ENCODE assay signal across 15 cellular contexts in the genomic region with DNA sequence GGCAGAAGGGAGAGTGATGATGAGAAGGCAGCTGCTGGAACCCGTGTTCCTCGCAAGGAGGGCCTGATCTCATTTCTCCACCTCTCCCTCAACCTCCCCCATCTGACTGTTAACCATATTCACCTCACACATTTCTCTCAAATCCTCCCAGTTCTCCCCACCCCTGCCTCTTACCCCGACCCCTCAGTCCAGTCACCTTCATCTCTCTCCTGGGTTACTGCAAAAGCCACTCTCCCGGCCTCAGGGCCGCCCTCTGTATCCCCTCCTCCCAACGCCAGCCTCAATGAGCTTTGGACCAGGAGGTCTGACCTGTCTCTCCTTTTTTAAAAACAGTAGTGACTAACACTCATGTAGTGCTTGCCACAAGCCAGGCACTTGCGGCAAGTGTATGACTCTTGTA. TPM values are rescaled to one million over a fixed set of nuclear protein-coding genes. Genes with fewer than 3 reads are reported as not detected.
DNase-seq lines count a peak whose midpoint lies in the region; ATAC-seq and TF ChIP-seq lines count a peak whose summit lies in the region.
"Had no signal": no experiment of that assay in that cellular context is flagged by ENCODE, and none has a peak within 500 bp of the region (broad histone marks: within the 10 kb centered on the region; RNA-seq: fewer than 3 reads in every experiment).

No MANE protein-coding gene starts in this region.

- H3K36me3 ChIP-seq in spleen: no peaks in the 10 kb centered on the region
- H3K36me3 ChIP-seq: BLaER1 treated with 17β-estradiol and CSF1 and Interleukin-3, amounts not matched to agents 10 nM and 100 nM had no signal

- H3K4me1 Mint-ChIP-seq in WTC11: 0 out of 2 replicates have a peak, but pooled peaks cover 2% of the 10 kb centered on the region
- H3K4me1 Mint-ChIP-seq in activated T-helper 2 cell treated with anti-CD3 and anti-CD28 coated beads, Interferon-gamma antibody, Interleukin-2, Interleukin-4, amounts not matched to agents 10 μg/mL and 5 μg/mL and 100 μg/mL, durations not matched to agents 14 hours and 24 hours and 36 hours (ENCODE audit: low read depth): no peaks in the 10 kb centered on the region
- H3K4me1 Mint-ChIP-seq: B cell had no signal

- POLR2A ChIA-PET in WTC11 (lab: Charles Lee): no interaction called here

- CTCF ChIA-PET in WTC11 (lab: Charles Lee): interaction anchor here (1.5 kb wide), 1 partner anchor 30 kb away, joined by 5 read pairs; no protein-coding TSS in a partner anchor

- ATAC-seq in WTC11: no peak
- ATAC-seq: CD8-positive, alpha-beta T cell; GM12878 had no signal

- peak; percentile 39 for DNase-seq in activated effector memory CD4-positive, alpha-beta T cell treated with anti-CD3 and anti-CD28 coated beads, Interleukin-2, amount 50 U/mL, for 16 hours
- DNase-seq in activated effector memory CD4-positive, alpha-beta T cell treated with Interleukin-2 at 50 U/mL for 16 hours: no peak
- DNase-seq in coronary artery (ENCODE audit: low spot score) (peak; percentile 54), mesenteric fat pad (ENCODE audit: low spot score) (peak; percentile 57), spleen (peak; percentile 32), WTC11 (ENCODE audit: low spot score) (no peak)
- no peak for DNase-seq in activated T-helper 2 cell treated with anti-CD3 and anti-CD28 coated beads, Interferon-gamma antibody, Interleukin-2, Interleukin-4, amounts not matched to agents 10 μg/mL and 5 μg/mL and 100 μg/mL, durations not matched to agents 14 hours and 24 hours and 36 hours (ENCODE audit: low spot score)
- DNase-seq: Calu3, DMS79 treated with DMSO at 0.1 percent for 48 hours, HCEC 1CT had no signal

- no peak overlapping the region for H3K27ac Mint-ChIP-seq in WTC11
- H3K27ac Mint-ChIP-seq in activated T-helper 2 cell treated with anti-CD3 and anti-CD28 coated beads, Interferon-gamma antibody, Interleukin-2, Interleukin-4, amounts not matched to agents 10 μg/mL and 5 μg/mL and 100 μg/mL, durations not matched to agents 14 hours and 24 hours and 36 hours: no peak overlapping the region
- H3K27ac Mint-ChIP-seq: B cell; CD8-positive, alpha-beta T cell had no signal

- H3K4me3 Mint-ChIP-seq in WTC11: no peak overlapping the region
- H3K4me3 Mint-ChIP-seq in activated T-helper 2 cell treated with anti-CD3 and anti-CD28 coated beads, Interferon-gamma antibody, Interleukin-2, Interleukin-4, amounts not matched to agents 10 μg/mL and 5 μg/mL and 100 μg/mL, durations not matched to agents 14 hours and 24 hours and 36 hours (ENCODE audit: low read depth): no peak overlapping the region
- H3K4me3 Mint-ChIP-seq: B cell; CD8-positive, alpha-beta T cell had no signal

- H3K27me3 Mint-ChIP-seq in WTC11 (ENCODE audit: low read depth): no peaks in the 10 kb centered on the region
- no peaks in the 10 kb centered on the region for H3K27me3 Mint-ChIP-seq in activated T-helper 2 cell treated with anti-CD3 and anti-CD28 coated beads, Interferon-gamma antibody, Interleukin-2, Interleukin-4, amounts not matched to agents 10 μg/mL and 5 μg/mL and 100 μg/mL, durations not matched to agents 14 hours and 24 hours and 36 hours (ENCODE audit: low read depth)

- peaks cover 0 to 5% (median 0%) of the 10 kb centered on the region in 7 donors for H3K27me3 ChIP-seq in spleen (replicated peaks in 1 of 7)
- H3K27me3 ChIP-seq: BLaER1 treated with 17β-estradiol and CSF1 and Interleukin-3, amounts not matched to agents 10 nM and 100 nM had no signal

- no peaks in the 10 kb centered on the region for H3K9me3 Mint-ChIP-seq in WTC11
- H3K9me3 Mint-ChIP-seq in activated T-helper 2 cell treated with anti-CD3 and anti-CD28 coated beads, Interferon-gamma antibody, Interleukin-2, Interleukin-4, amounts not matched to agents 10 μg/mL and 5 μg/mL and 100 μg/mL, durations not matched to agents 14 hours and 24 hours and 36 hours: no peaks in the 10 kb centered on the region
- H3K9me3 Mint-ChIP-seq: CD8-positive, alpha-beta T cell had no signal

- no peak for TF ChIP-seq POLR2A in spleen (IDR thresholded peaks at IDR 0.05)

- intact Hi-C loops in spleen (cut with DNase I; ENCODE audit: low total_unique reads): no loop called here
- intact Hi-C loops in activated T-helper 2 cell treated with anti-CD3 and anti-CD28 coated beads, Interferon-gamma antibody, Interleukin-2, Interleukin-4, amounts not matched to agents 10 μg/mL and 5 μg/mL and 100 μg/mL, durations not matched to agents 14 hours and 24 hours and 36 hours (cut with micrococcal nuclease): no loop called here

- no peak overlapping the region for H3K27ac ChIP-seq in coronary artery
- no peak overlapping the region for H3K27ac ChIP-seq in spleen
- H3K27ac ChIP-seq: BLaER1 treated with 17β-estradiol and CSF1 and Interleukin-3, amounts not matched to agents 10 nM and 100 nM had no signal

- H3K4me1 ChIP-seq in spleen: peaks cover 0 to 9% (median 0%) of the 10 kb centered on the region in 6 donors
- H3K4me1 ChIP-seq: BLaER1 treated with 17β-estradiol and CSF1 and Interleukin-3, amounts not matched to agents 10 nM and 100 nM had no signal

- H3K9me3 ChIP-seq in spleen: no peaks in the 10 kb centered on the region
- H3K9me3 ChIP-seq: BLaER1 treated with 17β-estradiol and CSF1 and Interleukin-3, amounts not matched to agents 10 nM and 100 nM had no signal

- 82 to 93% (median 91%) methylated on average over 7 of the region's 7 CpGs for WGBS in spleen, 5 donors

- H3K4me3 ChIP-seq in coronary artery (no peak overlapping the region), spleen (no peak overlapping the region)
- H3K4me3 ChIP-seq: BLaER1 treated with 17β-estradiol and CSF1 and Interleukin-3, amounts not matched to agents 10 nM and 100 nM; GM12878 had no signal

- TF ChIP-seq CTCF in coronary artery (IDR thresholded peaks at IDR 0.05): no peak
- no peak for TF ChIP-seq CTCF in spleen (IDR thresholded peaks at IDR 0.05 in 8 of 11, conservative IDR thresholded peaks at IDR 0.05 in 3 of 11)
- no peak for TF ChIP-seq CTCF in WTC11 (IDR thresholded peaks at IDR 0.05)

- H3K36me3 Mint-ChIP-seq in WTC11: no peaks in the 10 kb centered on the region
- no peaks in the 10 kb centered on the region for H3K36me3 Mint-ChIP-seq in activated T-helper 2 cell treated with anti-CD3 and anti-CD28 coated beads, Interferon-gamma antibody, Interleukin-2, Interleukin-4, amounts not matched to agents 10 μg/mL and 5 μg/mL and 100 μg/mL, durations not matched to agents 14 hours and 24 hours and 36 hours (ENCODE audit: low read depth)
- H3K36me3 Mint-ChIP-seq: CD8-positive, alpha-beta T cell had no signal

TF ChIP-seq in WTC11, 78 proteins besides CTCF, POLR2A, EP300 and RAD21 (continues in another document):
- TF ChIP-seq ATF1 (CRISPR knock-in tag; IDR thresholded peaks at IDR 0.05): no peak
- TF ChIP-seq, protein P1, sequence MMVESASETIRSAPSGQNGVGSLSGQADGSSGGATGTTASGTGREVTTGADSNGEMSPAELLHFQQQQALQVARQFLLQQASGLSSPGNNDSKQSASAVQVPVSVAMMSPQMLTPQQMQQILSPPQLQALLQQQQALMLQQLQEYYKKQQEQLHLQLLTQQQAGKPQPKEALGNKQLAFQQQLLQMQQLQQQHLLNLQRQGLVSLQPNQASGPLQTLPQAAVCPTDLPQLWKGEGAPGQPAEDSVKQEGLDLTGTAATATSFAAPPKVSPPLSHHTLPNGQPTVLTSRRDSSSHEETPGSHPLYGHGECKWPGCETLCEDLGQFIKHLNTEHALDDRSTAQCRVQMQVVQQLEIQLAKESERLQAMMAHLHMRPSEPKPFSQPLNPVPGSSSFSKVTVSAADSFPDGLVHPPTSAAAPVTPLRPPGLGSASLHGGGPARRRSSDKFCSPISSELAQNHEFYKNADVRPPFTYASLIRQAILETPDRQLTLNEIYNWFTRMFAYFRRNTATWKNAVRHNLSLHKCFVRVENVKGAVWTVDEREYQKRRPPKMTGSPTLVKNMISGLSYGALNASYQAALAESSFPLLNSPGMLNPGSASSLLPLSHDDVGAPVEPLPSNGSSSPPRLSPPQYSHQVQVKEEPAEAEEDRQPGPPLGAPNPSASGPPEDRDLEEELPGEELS (CRISPR knock-in tag; IDR thresholded peaks at IDR 0.05): no peak
- TF ChIP-seq ZNF416 (CRISPR knock-in tag; IDR thresholded peaks at IDR 0.05): no peak
- TF ChIP-seq, protein P2, sequence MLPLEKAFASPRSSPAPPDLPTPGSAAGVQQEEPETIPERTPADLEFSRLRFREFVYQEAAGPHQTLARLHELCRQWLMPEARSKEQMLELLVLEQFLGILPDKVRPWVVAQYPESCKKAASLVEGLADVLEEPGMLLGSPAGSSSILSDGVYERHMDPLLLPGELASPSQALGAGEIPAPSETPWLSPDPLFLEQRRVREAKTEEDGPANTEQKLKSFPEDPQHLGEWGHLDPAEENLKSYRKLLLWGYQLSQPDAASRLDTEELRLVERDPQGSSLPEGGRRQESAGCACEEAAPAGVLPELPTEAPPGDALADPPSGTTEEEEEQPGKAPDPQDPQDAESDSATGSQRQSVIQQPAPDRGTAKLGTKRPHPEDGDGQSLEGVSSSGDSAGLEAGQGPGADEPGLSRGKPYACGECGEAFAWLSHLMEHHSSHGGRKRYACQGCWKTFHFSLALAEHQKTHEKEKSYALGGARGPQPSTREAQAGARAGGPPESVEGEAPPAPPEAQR (CRISPR knock-in tag; IDR thresholded peaks at IDR 0.05): no peak
- no peak for TF ChIP-seq MXD4 (CRISPR knock-in tag; IDR thresholded peaks at IDR 0.05; ENCODE audit: borderline replicate concordance)
- TF ChIP-seq, protein P3, sequence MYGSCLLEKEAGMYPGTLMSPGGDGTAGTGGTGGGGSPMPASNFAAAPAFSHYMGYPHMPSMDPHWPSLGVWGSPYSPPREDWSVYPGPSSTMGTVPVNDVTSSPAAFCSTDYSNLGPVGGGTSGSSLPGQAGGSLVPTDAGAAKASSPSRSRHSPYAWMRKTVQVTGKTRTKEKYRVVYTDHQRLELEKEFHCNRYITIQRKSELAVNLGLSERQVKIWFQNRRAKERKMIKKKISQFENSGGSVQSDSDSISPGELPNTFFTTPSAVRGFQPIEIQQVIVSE (CRISPR knock-in tag; IDR thresholded peaks at IDR 0.05; ENCODE audit: borderline replicate concordance): no peak
- no peak for TF ChIP-seq KAT7 (CRISPR knock-in tag; IDR thresholded peaks at IDR 0.05; ENCODE audit: borderline replicate concordance)
- no peak for TF ChIP-seq ZNF232 (CRISPR knock-in tag; IDR thresholded peaks at IDR 0.05)
- TF ChIP-seq CBFB (CRISPR knock-in tag; IDR thresholded peaks at IDR 0.05; ENCODE audit: low read depth): no peak

RNA-seq across cellular contexts. Expression of a gene that starts 29.5 kb away (rescaled TPM):
- not detected for total RNA-seq in mesenteric fat pad
- 1 to 10 TPM in 2 of 7 donors, under 1 TPM in 1, not detected in 4; 0.57 to 1.0 (median 1.0) TPM for total RNA-seq in spleen
- polyA plus RNA-seq in spleen: under 1 TPM in 2 of 3 donors, not detected in 1; 0.17 to 0.20 TPM
- total RNA-seq in WTC11 (2021): 0.39 to 0.44 TPM (median 0.44 TPM) in 3 replicates
- total RNA-seq in activated T-helper 2 cell treated with anti-CD3 and anti-CD28 coated beads, Interferon-gamma antibody, Interleukin-2, Interleukin-4, amounts not matched to agents 10 μg/mL and 5 μg/mL and 100 μg/mL, durations not matched to agents 14 hours and 24 hours and 36 hours: not detected in 2 replicates
- total RNA-seq: B cell; Calu3; CD8-positive, alpha-beta T cell; GM12878; H1 had no signal
- polyA plus RNA-seq: GM12878 had no signal

Comparison
In these comparisons a context has a peak if more than half of its experiments do, and no peak if none do; other contexts are left out.
1. DNase-seq: peak in activated effector memory CD4-positive, alpha-beta T cell treated with anti-CD3 and anti-CD28 coated beads, Interleukin-2, amount 50 U/mL, for 16 hours (single experiment), coronary artery (single experiment), mesenteric fat pad (single experiment) and spleen (single experiment); none in activated effector memory CD4-positive, alpha-beta T cell treated with Interleukin-2 at 50 U/mL for 16 hours (single experiment), WTC11 (single experiment) and activated T-helper 2 cell treated with anti-CD3 and anti-CD28 coated beads, Interferon-gamma antibody, Interleukin-2, Interleukin-4, amounts not matched to agents 10 μg/mL and 5 μg/mL and 100 μg/mL, durations not matched to agents 14 hours and 24 hours and 36 hours (single experiment).